15 cellular contexts compared by ENCODE assay signal in genomic region chr2:148032215-148032614, GRCh38. TPM values are rescaled to one million over a fixed set of nuclear protein-coding genes. Genes with fewer than 3 reads are reported as not detected.
A peak's percentile ranks its signal among the peaks of the same experiment; 100 is the strongest.
DNase-seq lines count a peak whose midpoint lies in the region; ATAC-seq and TF ChIP-seq lines count a peak whose summit lies in the region.
"Had no signal": no experiment of that assay in that cellular context is flagged by ENCODE, and none has a peak within 500 bp of the region (broad histone marks: within the 10 kb centered on the region; RNA-seq: fewer than 3 reads in every experiment).

No MANE protein-coding gene starts in this region.

- H3K36me3 ChIP-seq in OCI-LY3 (replicated peaks; ENCODE audit: low read depth, low read length) (no peaks in the 10 kb centered on the region), left lung (no peaks in the 10 kb centered on the region), sigmoid colon (no peaks in the 10 kb centered on the region), smooth muscle cell (ENCODE audit: low read depth) (no peaks in the 10 kb centered on the region)
- H3K36me3 ChIP-seq: HAP-1 had no signal

- H3K27ac ChIP-seq in OCI-LY3 (ENCODE audit: low read length), result no peak overlapping the region
- no peak overlapping the region for H3K27ac ChIP-seq in left lung
- peak overlapping the region in 3 of 4 donors; percentile 15 to 72 (median 29) for H3K27ac ChIP-seq in sigmoid colon
- no peak overlapping the region for H3K27ac ChIP-seq in smooth muscle cell (ENCODE audit: low read depth)

- intact Hi-C loops in left lung (cut with DNase I) (no loop called here), sigmoid colon (cut with DNase I) (no loop called here)

- no peak for TF ChIP-seq POLR2A in sigmoid colon (IDR thresholded peaks at IDR 0.05)

- TF ChIP-seq EP300 in sigmoid colon (IDR thresholded peaks at IDR 0.05), result no peak

- H3K4me3 ChIP-seq in OCI-LY3 (ENCODE audit: low read length), result no peak overlapping the region
- H3K4me3 ChIP-seq in left lung, result no peak overlapping the region
- no peak overlapping the region for H3K4me3 ChIP-seq in sigmoid colon
- H3K4me3 ChIP-seq in smooth muscle cell, result no peak overlapping the region
- H3K4me3 ChIP-seq: HAP-1 had no signal

- no peak for TF ChIP-seq CTCF in OCI-LY3 (IDR thresholded peaks at IDR 0.05; ENCODE audit: low read depth, low read length)
- TF ChIP-seq CTCF in left lung (IDR thresholded peaks at IDR 0.05), result no peak
- TF ChIP-seq CTCF in sigmoid colon (IDR thresholded peaks at IDR 0.05), result no peak
- no peak for TF ChIP-seq CTCF in smooth muscle cell (IDR thresholded peaks at IDR 0.05; ENCODE audit: borderline replicate concordance, insufficient read depth, poor library complexity, severe bottlenecking)

- H3K4me1 ChIP-seq in OCI-LY3 (ENCODE audit: low read length), result peaks cover 18% of the 10 kb centered on the region
- H3K4me1 ChIP-seq in left lung, result peaks cover 7 to 8% of the 10 kb centered on the region in 2 donors
- peaks cover 0 to 81% (median 39%) of the 10 kb centered on the region in 4 donors for H3K4me1 ChIP-seq in sigmoid colon
- H3K4me1 ChIP-seq in smooth muscle cell (ENCODE audit: low read depth), result peaks cover 7% of the 10 kb centered on the region

- DNase-seq in left lung (no peak), sigmoid colon (no peak), smooth muscle cell (lab: John Stamatoyannopoulos, UW; ENCODE audit: unreplicated experiment) (no peak)
- DNase-seq: C1 segment of cervical spinal cord; Calu3; CD4-positive, alpha-beta memory T cell; COR-L47; DMS53; DMS79 treated with DMSO at 0.1 percent for 48 hours; GF-D8; GOT3 had no signal

- H3K9ac ChIP-seq in OCI-LY3 (ENCODE audit: low read length) (no peak overlapping the region), smooth muscle cell (ENCODE audit: low read depth) (no peak overlapping the region)

- WGBS in sigmoid colon, 2 donors, result 85 to 88% methylated on average over 4 of the region's 4 CpGs
- 95% methylated on average over 4 of the region's 4 CpGs for WGBS in smooth muscle cell (ENCODE audit: low lambda C conversion rate)

- ATAC-seq in left lung, result peak; percentile 82
- no peak for ATAC-seq in HG02870 (IDR thresholded peaks at IDR 0.05; ENCODE audit: unreplicated experiment)
- ATAC-seq in HG03432 (IDR thresholded peaks at IDR 0.05; ENCODE audit: unreplicated experiment), result no peak

- H3K79me2 ChIP-seq in OCI-LY3 (ENCODE audit: low read length) (peaks cover 6% of the 10 kb centered on the region; the same call in 1 of the 2 replicates), smooth muscle cell (ENCODE audit: low read depth) (peaks cover 93% of the 10 kb centered on the region)

- H3K27me3 ChIP-seq in OCI-LY3 (ENCODE audit: low read depth, low read length) (no peaks in the 10 kb centered on the region), left lung (no peaks in the 10 kb centered on the region), sigmoid colon (no peaks in the 10 kb centered on the region), smooth muscle cell (ENCODE audit: low read depth) (no peaks in the 10 kb centered on the region)

- H3K9me3 ChIP-seq in OCI-LY3 (ENCODE audit: insufficient read depth, low read length), result no peaks in the 10 kb centered on the region
- H3K9me3 ChIP-seq in left lung, result no peaks in the 10 kb centered on the region
- no peaks in the 10 kb centered on the region for H3K9me3 ChIP-seq in sigmoid colon
- no peaks in the 10 kb centered on the region for H3K9me3 ChIP-seq in smooth muscle cell (replicated peaks; ENCODE audit: low read depth)
- H3K9me3 ChIP-seq: HAP-1 had no signal

- no peaks in the 10 kb centered on the region for H3F3A ChIP-seq in smooth muscle cell (ENCODE audit: low read depth)

- H2AFZ ChIP-seq in OCI-LY3 (ENCODE audit: low read depth, low read length) (no peak overlapping the region), smooth muscle cell (ENCODE audit: low read depth) (no peak overlapping the region)

- H3K4me2 ChIP-seq in OCI-LY3 (ENCODE audit: low read length), result peak overlapping the region; percentile 58; the same call in 1 of the 2 replicates
- no peak overlapping the region for H3K4me2 ChIP-seq in smooth muscle cell

- H4K20me1 ChIP-seq in OCI-LY3 (ENCODE audit: insufficient read depth, low read length) (no peaks in the 10 kb centered on the region), smooth muscle cell (ENCODE audit: low read depth) (peaks cover 86% of the 10 kb centered on the region)

RNA-seq across cellular contexts. Expression of gene MBD5, which starts 11.3 kb away (rescaled TPM):
- total RNA-seq in left lung (10 to 100 TPM; 32.5 to 42.4 TPM), sigmoid colon (10 to 100 TPM; 67.0 to 81.1 (median 74.5) TPM), smooth muscle cell (31.2 and 89.4 TPM in 2 replicates)
- polyA plus RNA-seq in sigmoid colon (1 to 10 TPM; 2.3 to 8.4 (median 3.6) TPM), smooth muscle cell (25.7 and 35.5 TPM in 2 replicates)

RNA-seq across cellular contexts. Expression of gene ORC4, which starts 11.7 kb away (rescaled TPM):
- 10 to 100 TPM; 36.1 to 36.2 TPM for total RNA-seq in left lung
- 10 to 100 TPM; 61.8 to 89.5 (median 76.6) TPM for total RNA-seq in sigmoid colon
- 10 to 100 TPM; 14.4 to 19.4 (median 15.2) TPM for polyA plus RNA-seq in sigmoid colon
- 75.3 and 84.8 TPM in 2 replicates for total RNA-seq in smooth muscle cell
- polyA plus RNA-seq in smooth muscle cell, result 22.9 and 23.7 TPM in 2 replicates

Comparison
In these comparisons a context has a peak if more than half of its experiments do, and no peak if none do; other contexts are left out.
1. H3K27ac ChIP-seq: peak in sigmoid colon (3 of 4); none in OCI-LY3 (single experiment), left lung (0 of 2) and smooth muscle cell (single experiment).